1 cellular context compared by ENCODE assay signal in the genomic region with DNA sequence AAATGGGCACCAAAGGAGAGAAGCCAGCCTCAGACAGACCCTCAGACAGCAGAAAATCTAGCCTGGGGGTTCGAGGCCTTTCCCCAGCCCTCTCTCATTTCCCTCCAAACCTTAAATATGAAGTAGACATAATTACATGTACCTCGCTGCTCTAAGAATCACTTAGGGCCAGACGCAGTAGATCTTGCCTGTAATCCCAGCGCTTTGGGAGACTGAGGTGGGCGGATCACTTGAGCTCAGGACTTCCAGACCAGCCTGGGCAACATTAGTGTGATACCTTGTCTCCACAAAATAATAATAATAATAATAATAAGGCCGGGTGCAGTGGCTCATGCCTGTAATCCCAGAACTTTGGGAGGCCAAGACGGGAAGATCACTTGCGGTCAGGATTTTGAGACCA.
TF ChIP-seq lines count a peak whose summit lies in the region.

No MANE protein-coding gene starts in this region.

TF ChIP-seq in HepG2, 621 proteins besides CTCF, POLR2A, EP300 and RAD21 (continued from another document):
- TF ChIP-seq, protein P1, sequence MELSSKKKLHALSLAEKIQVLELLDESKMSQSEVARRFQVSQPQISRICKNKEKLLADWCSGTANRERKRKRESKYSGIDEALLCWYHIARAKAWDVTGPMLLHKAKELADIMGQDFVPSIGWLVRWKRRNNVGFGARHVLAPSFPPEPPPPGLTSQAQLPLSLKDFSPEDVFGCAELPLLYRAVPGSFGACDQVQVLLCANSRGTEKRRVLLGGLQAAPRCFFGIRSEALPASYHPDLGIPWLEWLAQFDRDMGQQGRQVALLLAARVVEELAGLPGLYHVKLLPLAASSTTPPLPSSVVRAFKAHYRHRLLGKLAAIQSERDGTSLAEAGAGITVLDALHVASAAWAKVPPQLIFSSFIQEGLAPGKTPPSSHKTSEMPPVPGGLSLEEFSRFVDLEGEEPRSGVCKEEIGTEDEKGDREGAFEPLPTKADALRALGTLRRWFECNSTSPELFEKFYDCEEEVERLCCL (CRISPR knock-in tag; IDR thresholded peaks at IDR 0.05; ENCODE audit: borderline replicate concordance) = no peak
- TF ChIP-seq ZBTB38 (CRISPR knock-in tag; IDR thresholded peaks at IDR 0.05) (no peak), FLYWCH1 (CRISPR knock-in tag; IDR thresholded peaks at IDR 0.05) (no peak), HNRNPUL1 (IDR thresholded peaks at IDR 0.05; ENCODE audit: low read depth, low read length) (no peak), PCBP2 (optimal IDR thresholded peaks at IDR 0.05; ENCODE audit: low read depth, low read length, poor library complexity, severe bottlenecking) (no peak), EZH2 (conservative IDR thresholded peaks at IDR 0.05; ENCODE audit: low read depth, low read length) (no peak), CENPT (CRISPR knock-in tag; IDR thresholded peaks at IDR 0.05; ENCODE audit: low read depth) (no peak), ZMYM3 (CRISPR knock-in tag; IDR thresholded peaks at IDR 0.05) (no peak), SIN3A (IDR thresholded peaks at IDR 0.05; ENCODE audit: borderline replicate concordance, low read depth, low read length) (no peak), NFYC (CRISPR knock-in tag; IDR thresholded peaks at IDR 0.05) (no peak)
- TF ChIP-seq, protein P2, sequence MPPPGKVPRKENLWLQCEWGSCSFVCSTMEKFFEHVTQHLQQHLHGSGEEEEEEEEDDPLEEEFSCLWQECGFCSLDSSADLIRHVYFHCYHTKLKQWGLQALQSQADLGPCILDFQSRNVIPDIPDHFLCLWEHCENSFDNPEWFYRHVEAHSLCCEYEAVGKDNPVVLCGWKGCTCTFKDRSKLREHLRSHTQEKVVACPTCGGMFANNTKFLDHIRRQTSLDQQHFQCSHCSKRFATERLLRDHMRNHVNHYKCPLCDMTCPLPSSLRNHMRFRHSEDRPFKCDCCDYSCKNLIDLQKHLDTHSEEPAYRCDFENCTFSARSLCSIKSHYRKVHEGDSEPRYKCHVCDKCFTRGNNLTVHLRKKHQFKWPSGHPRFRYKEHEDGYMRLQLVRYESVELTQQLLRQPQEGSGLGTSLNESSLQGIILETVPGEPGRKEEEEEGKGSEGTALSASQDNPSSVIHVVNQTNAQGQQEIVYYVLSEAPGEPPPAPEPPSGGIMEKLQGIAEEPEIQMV (CRISPR knock-in tag; IDR thresholded peaks at IDR 0.05; ENCODE audit: low read depth) = no peak
- TF ChIP-seq, protein P3, sequence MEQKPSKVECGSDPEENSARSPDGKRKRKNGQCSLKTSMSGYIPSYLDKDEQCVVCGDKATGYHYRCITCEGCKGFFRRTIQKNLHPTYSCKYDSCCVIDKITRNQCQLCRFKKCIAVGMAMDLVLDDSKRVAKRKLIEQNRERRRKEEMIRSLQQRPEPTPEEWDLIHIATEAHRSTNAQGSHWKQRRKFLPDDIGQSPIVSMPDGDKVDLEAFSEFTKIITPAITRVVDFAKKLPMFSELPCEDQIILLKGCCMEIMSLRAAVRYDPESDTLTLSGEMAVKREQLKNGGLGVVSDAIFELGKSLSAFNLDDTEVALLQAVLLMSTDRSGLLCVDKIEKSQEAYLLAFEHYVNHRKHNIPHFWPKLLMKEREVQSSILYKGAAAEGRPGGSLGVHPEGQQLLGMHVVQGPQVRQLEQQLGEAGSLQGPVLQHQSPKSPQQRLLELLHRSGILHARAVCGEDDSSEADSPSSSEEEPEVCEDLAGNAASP (CRISPR knock-in tag; IDR thresholded peaks at IDR 0.05; ENCODE audit: borderline replicate concordance) = no peak
